ENCODE assay signal across 7 cellular contexts in the genomic region with DNA sequence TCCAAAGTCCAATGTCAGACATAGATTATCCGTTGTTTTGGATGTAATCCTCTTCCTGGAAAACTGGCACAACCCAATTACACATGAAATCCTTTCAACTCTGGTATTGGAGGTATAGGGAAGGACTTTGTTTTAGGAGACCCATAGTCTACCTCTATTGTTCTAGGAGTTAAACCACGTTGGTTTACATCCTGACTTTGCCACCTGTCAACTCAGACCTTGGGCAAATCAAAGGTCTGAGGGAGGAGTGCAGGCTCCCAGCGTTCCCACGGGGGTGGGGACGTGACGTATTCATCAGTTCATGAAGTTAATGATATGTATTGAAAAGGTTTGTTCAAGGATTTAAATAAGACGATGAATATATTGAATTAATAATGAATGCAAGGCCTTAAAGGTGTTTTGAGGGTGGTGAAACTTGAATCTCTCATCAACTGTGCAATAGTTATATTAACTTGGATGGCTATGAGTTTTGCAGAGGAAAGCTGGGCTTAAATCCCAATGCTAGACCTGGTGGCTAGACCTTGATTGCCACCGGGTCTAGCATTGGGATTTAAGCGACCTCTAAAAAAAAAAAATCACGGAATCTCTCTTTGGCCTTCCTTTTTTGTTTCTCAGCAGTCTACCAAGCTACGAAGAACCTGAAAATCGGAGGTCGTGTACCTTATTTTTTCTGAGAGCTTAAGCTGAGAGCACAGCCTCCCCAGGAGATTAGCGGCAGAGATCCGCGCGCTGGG. TPM values are rescaled to one million over a fixed set of nuclear protein-coding genes. Genes with fewer than 3 reads are reported as not detected.
A peak's percentile ranks its signal among the peaks of the same experiment; 100 is the strongest.
DNase-seq lines count a peak whose midpoint lies in the region; ATAC-seq and TF ChIP-seq lines count a peak whose summit lies in the region.

No MANE protein-coding gene starts in this region.

- peak overlapping the region; percentile 99 for H2AFZ ChIP-seq in OCI-LY7 (ENCODE audit: low read length)

- H3K36me3 ChIP-seq in OCI-LY7 (ENCODE audit: insufficient read depth, low read length): no peaks in the 10 kb centered on the region
- peaks cover 0 to 3% (median 0%) of the 10 kb centered on the region in 4 donors for H3K36me3 ChIP-seq in esophagus muscularis mucosa
- H3K36me3 ChIP-seq in psoas muscle (ENCODE audit: insufficient read depth in 1 of 2, low read depth in 1 of 2): no peaks in the 10 kb centered on the region

- H3K79me2 ChIP-seq in OCI-LY7 (ENCODE audit: insufficient read depth, low read depth, low read length): peaks cover 7% of the 10 kb centered on the region; the same call in 1 of the 2 replicates

- H3K4me2 ChIP-seq in OCI-LY7 (ENCODE audit: low read length): peak overlapping the region; percentile 84

- WGBS in esophagus muscularis mucosa: 40% methylated on average over 14 of the region's 17 CpGs
- WGBS in psoas muscle, 3 donors: 27 to 33% (median 32%) methylated on average over 17 of the region's 17 CpGs

- H4K20me1 ChIP-seq in OCI-LY7 (ENCODE audit: insufficient read depth, low read length): no peaks in the 10 kb centered on the region

- H3K4me1 ChIP-seq in OCI-LY7 (ENCODE audit: insufficient read depth, low read length, poor library complexity, severe bottlenecking): peaks cover 14% of the 10 kb centered on the region
- peaks cover 9 to 18% (median 16%) of the 10 kb centered on the region in 4 donors for H3K4me1 ChIP-seq in esophagus muscularis mucosa
- peaks cover 4% of the 10 kb centered on the region for H3K4me1 ChIP-seq in psoas muscle

- TF ChIP-seq POLR2A in esophagus muscularis mucosa (IDR thresholded peaks at IDR 0.05; ENCODE audit: low read depth): no peak

- POLR2A ChIA-PET in OCI-LY7 (lab: Charles Lee): interaction anchor here (0.6 to 0.7 kb wide), 4 partner anchors 128 to 238 kb away, joined by 3 to 6 read pairs (median 3); no protein-coding TSS in a partner anchor

- no peak for DNase-seq in OCI-LY7 (ENCODE audit: low spot score)
- no peak for DNase-seq in esophagus muscularis mucosa (ENCODE audit: extremely low spot score)
- DNase-seq in psoas muscle: no peak
- no peak for DNase-seq in SKM-1 treated with dmso at 0.1 percent for 144 hours (lab: John Stamatoyannopoulos, UW; ENCODE audit: unreplicated experiment)
- DNase-seq in CD1c-positive myeloid dendritic cell (ENCODE audit: extremely low spot score): no peak

- TF ChIP-seq EP300 in esophagus muscularis mucosa (IDR thresholded peaks at IDR 0.05): no peak

- H3K9me3 ChIP-seq in OCI-LY7 (ENCODE audit: low read length) (no peaks in the 10 kb centered on the region), esophagus muscularis mucosa (no peaks in the 10 kb centered on the region), psoas muscle (no peaks in the 10 kb centered on the region)

- CTCF ChIA-PET in OCI-LY7 (lab: Charles Lee; ENCODE audit: unreplicated experiment): no interaction called here

- BruUV-seq in OCI-LY7 (replicated peaks; lab: Mats Ljungman, UMichigan): no TSS peak

- peak overlapping the region; percentile 93 for H3K4me3 ChIP-seq in OCI-LY7 (ENCODE audit: low read depth, low read length, poor library complexity, severe bottlenecking)
- peak overlapping the region; percentile 74 to 94 (median 88) for H3K4me3 ChIP-seq in esophagus muscularis mucosa
- peak overlapping the region; percentile 91 for H3K4me3 ChIP-seq in psoas muscle

- H3K9me2 ChIP-seq in OCI-LY7 (ENCODE audit: insufficient read depth, low read length): no peaks in the 10 kb centered on the region

- TF ChIP-seq CTCF in OCI-LY7 (conservative IDR thresholded peaks at IDR 0.05; ENCODE audit: low read length) (no peak), esophagus muscularis mucosa (IDR thresholded peaks at IDR 0.05) (no peak), psoas muscle (IDR thresholded peaks at IDR 0.05) (no peak)

- H3K27me3 ChIP-seq in esophagus muscularis mucosa (no peaks in the 10 kb centered on the region), psoas muscle (ENCODE audit: insufficient read depth in 3 of 3, low read length in 2 of 3) (no peaks in the 10 kb centered on the region)

- ATAC-seq in GM19463 (IDR thresholded peaks at IDR 0.05; ENCODE audit: unreplicated experiment) (peak; percentile 22), psoas muscle (no peak), HG03175 (IDR thresholded peaks at IDR 0.05; ENCODE audit: unreplicated experiment) (no peak)

- intact Hi-C loops in OCI-LY7 (cut with micrococcal nuclease; ENCODE audit: unreplicated experiment): loop anchor here (5.0 kb wide), 1 partner anchor 123 kb away; no protein-coding TSS in a partner anchor
- intact Hi-C loops in esophagus muscularis mucosa (cut with DNase I): loop anchor here (10.0 kb wide), 1 partner anchor 79 kb away; no protein-coding TSS in a partner anchor
- intact Hi-C loops in psoas muscle (cut with DNase I): no loop called here

- H3K27ac ChIP-seq in OCI-LY7 (ENCODE audit: low read depth, low read length, poor library complexity, severe bottlenecking) (peak overlapping the region; percentile 9), esophagus muscularis mucosa (replicated peaks in 1 of 4) (peak overlapping the region; percentile 91 to 97 (median 94)), psoas muscle (peak overlapping the region; percentile 90)

RNA-seq across cellular contexts. Expression of a gene that starts 0.7 kb away (rescaled TPM):
- 24.0 and 38.7 TPM in 2 replicates for total RNA-seq in OCI-LY7 (2014; rRNA removed; shearing (Covaris generic))
- total RNA-seq in OCI-LY7 (2022) (64.8 and 72.0 TPM in 2 replicates), esophagus muscularis mucosa (10 to 100 TPM; 40.9 to 64.8 (median 44.5) TPM), psoas muscle (10 to 100 TPM; 27.4 to 35.5 (median 27.9) TPM)
- 1 to 10 TPM; 3.5 to 8.1 (median 3.6) TPM for polyA plus RNA-seq in psoas muscle

Comparison
In these comparisons a context has a peak if more than half of its experiments do, and no peak if none do; other contexts are left out.
1. H3K27ac ChIP-seq: peak in every context shown above with its lines; median percentile 94 in esophagus muscularis mucosa; 90 in psoas muscle; 9 in OCI-LY7.
2. intact Hi-C loops: an anchor here in OCI-LY7 (5.0 kb wide) and esophagus muscularis mucosa (10.0 kb wide); none called in psoas muscle.